In genomic region chr11:27150098-27150497, GRCh38 we compare ENCODE assay signal across 26 cellular contexts.
"Had no signal": no experiment of that assay in that cellular context is flagged by ENCODE, and none has a peak within 500 bp of the region (broad histone marks: within the 10 kb centered on the region; RNA-seq: fewer than 3 reads in every experiment).

No MANE protein-coding gene starts in this region.

- H3K27me3 ChIP-seq: gastrocnemius medialis, neural progenitor cell, right lobe of liver, testis, tibial artery had no signal

- DNase-seq: cortex of kidney; effector memory CD8-positive, alpha-beta T cell; foreskin fibroblast; gastrocnemius medialis; head of caudate nucleus; kidney; midbrain; naive thymus-derived CD4-positive, alpha-beta T cell; right lobe of liver; stimulated activated CD4-positive, alpha-beta T cell treated with anti-CD3 and anti-CD28 coated beads, Interleukin-12 subunit alpha, Interleukin-12 subunit beta, amount 100 ng/mL, for 4 hours; stimulated activated CD4-positive, alpha-beta T cell treated with anti-CD3 and anti-CD28 coated beads, Interleukin-1b, Interleukin-23, amount 100 ng/mL, for 48 hours; stimulated activated CD4-positive, alpha-beta T cell treated with anti-CD3 and anti-CD28 coated beads, Interleukin-4, amount 100 ng/mL, for 1 hour; stimulated activated CD8-positive, alpha-beta memory T cell treated with anti-CD3 and anti-CD28 coated beads, Interleukin-4, amount 100 ng/mL, for 48 hours; stimulated activated naive CD8-positive, alpha-beta T cell treated with anti-CD3 and anti-CD28 coated beads, Interleukin-15, Interleukin-2, amounts not matched to agents 100 U/mL and 50 U/mL, for 24 hours; substantia nigra; testis; tibial artery had no signal

- ATAC-seq: effector memory CD8-positive, alpha-beta T cell; gastrocnemius medialis; left lobe of liver; naive thymus-derived CD4-positive, alpha-beta T cell; right lobe of liver; stimulated activated naive CD8-positive, alpha-beta T cell treated with anti-CD3 and anti-CD28 coated beads, Interleukin-15, Interleukin-2, amounts not matched to agents 100 U/mL and 50 U/mL, for 24 hours had no signal

- H3K4me2 ChIP-seq: neural progenitor cell, smooth muscle cell had no signal

- FAIRE-seq: kidney had no signal

- H3K36me3 ChIP-seq: gastrocnemius medialis, neural progenitor cell, right lobe of liver, tibial artery had no signal

- H3K9me3 Mint-ChIP-seq: effector memory CD8-positive, alpha-beta T cell; memory B cell; neural progenitor cell had no signal

- H3K79me2 ChIP-seq: parathyroid adenoma had no signal

- H3K27me3 Mint-ChIP-seq: effector memory CD8-positive, alpha-beta T cell; memory B cell; progenitor cell of endocrine pancreas; type B pancreatic cell had no signal

- H3K36me3 Mint-ChIP-seq: memory B cell; naive thymus-derived CD4-positive, alpha-beta T cell; neural progenitor cell; type B pancreatic cell had no signal

- H3K9ac ChIP-seq: neural progenitor cell, parathyroid adenoma had no signal

- H2AFZ ChIP-seq: neural progenitor cell, parathyroid adenoma had no signal

- H3K4me1 ChIP-seq: gastrocnemius medialis, neural progenitor cell, parathyroid adenoma, right lobe of liver, testis had no signal

- H3K27ac ChIP-seq: gastrocnemius medialis, neural progenitor cell, parathyroid adenoma, right lobe of liver, testis, tibial artery had no signal

- H3K27ac Mint-ChIP-seq: effector memory CD8-positive, alpha-beta T cell; memory B cell; naive thymus-derived CD4-positive, alpha-beta T cell; nephron; neural progenitor cell; progenitor cell of endocrine pancreas; type B pancreatic cell had no signal

- H3K4me3 ChIP-seq: gastrocnemius medialis, lung, neural progenitor cell, right lobe of liver, smooth muscle cell, testis, tibial artery had no signal

- H3K4me1 Mint-ChIP-seq: memory B cell; naive thymus-derived CD4-positive, alpha-beta T cell; nephron; neural progenitor cell had no signal

- H3K4me3 Mint-ChIP-seq: effector memory CD8-positive, alpha-beta T cell; memory B cell; naive thymus-derived CD4-positive, alpha-beta T cell; nephron; neural progenitor cell; type B pancreatic cell had no signal

- H3K9me3 ChIP-seq: gastrocnemius medialis, right lobe of liver, testis, tibial artery had no signal
